38 cellular contexts compared by ENCODE assay signal in the genomic region with DNA sequence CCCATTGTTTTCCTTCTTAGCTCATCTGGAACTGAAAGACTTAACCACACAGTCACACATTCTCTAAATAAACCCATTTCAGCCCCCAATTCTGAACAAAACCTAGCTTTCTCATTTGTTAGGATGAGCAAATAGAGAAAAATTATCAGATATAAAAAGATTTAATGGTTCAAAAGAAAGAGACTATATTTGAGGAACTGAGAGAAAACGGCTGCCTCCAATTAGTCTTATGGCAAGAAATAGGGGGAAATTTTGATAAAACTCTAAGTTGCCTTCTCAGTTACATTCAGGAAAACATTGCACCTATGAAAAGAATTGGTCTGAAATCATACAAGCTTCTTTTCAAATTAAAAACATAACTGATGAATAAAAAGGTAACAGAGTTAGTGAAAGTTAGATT.
"Had no signal": no experiment of that assay in that cellular context is flagged by ENCODE, and none has a peak within 500 bp of the region (broad histone marks: within the 10 kb centered on the region; RNA-seq: fewer than 3 reads in every experiment).

No MANE protein-coding gene starts in this region.

- H3K36me3 ChIP-seq: adrenal gland, ascending aorta, brain microvascular endothelial cell, breast epithelium, cardiac muscle cell had no signal

- H3K27ac ChIP-seq: adrenal gland, ascending aorta, body of pancreas, brain microvascular endothelial cell, breast epithelium, cardiac muscle cell had no signal

- DNase-seq: activated effector memory CD4-positive, alpha-beta T cell treated with Interleukin-2 at 50 U/mL for 16 hours; activated gamma-delta T cell; activated gamma-delta T cell treated with Interleukin-2 at 50 U/mL for 16 hours; activated naive CD4-positive, alpha-beta T cell; activated naive CD4-positive, alpha-beta T cell treated with anti-CD3 and anti-CD28 coated beads for 36 hours; activated naive CD4-positive, alpha-beta T cell treated with anti-CD3 and anti-CD28 coated beads, Interleukin-2, amount 10 ng/mL, durations not matched to agents 7 days and 5 days; activated naive CD4-positive, alpha-beta T cell treated with anti-CD3 and anti-CD28 coated beads, Interleukin-2, amount 50 U/mL, for 16 hours; activated naive CD4-positive, alpha-beta T cell treated with Interleukin-2 at 50 U/mL for 16 hours; activated naive CD8-positive, alpha-beta T cell treated with anti-CD3 and anti-CD28 coated beads for 36 hours; activated naive CD8-positive, alpha-beta T cell treated with anti-CD3 and anti-CD28 coated beads, Interleukin-2, amount 10 ng/mL, durations not matched to agents 7 days and 5 days; activated naive CD8-positive, alpha-beta T cell treated with anti-CD3 and anti-CD28 coated beads, Interleukin-2, amount 50 U/mL, for 24 hours; activated T-cell treated with anti-CD3 and anti-CD28 coated beads, Interleukin-2, amount 50 U/mL, for 4 hours; activated T-cell treated with anti-CD3 and anti-CD28 coated beads, Interleukin-2, amount 50 U/mL, for 48 hours; activated T-cell treated with anti-CD3 and anti-CD28 coated beads, Interleukin-2, amount 50 U/mL, for 72 hours; adrenal gland; amniotic stem cell; amygdala; anterior cingulate cortex; aorta; body of pancreas; brain microvascular endothelial cell; caudate nucleus; central memory CD4-positive, alpha-beta T cell; cerebellar nuclear complex had no signal

- H3K4me3 ChIP-seq: adrenal gland, ascending aorta, body of pancreas, breast epithelium, cardiac muscle cell had no signal

- H3K4me1 Mint-ChIP-seq: activated naive CD4-positive, alpha-beta T cell treated with anti-CD3 and anti-CD28 coated beads, Interleukin-2, amount 10 ng/mL, durations not matched to agents 7 days and 5 days; activated naive CD4-positive, alpha-beta T cell treated with anti-CD3 and anti-CD28 coated beads, Interleukin-2, amount 50 U/mL, for 24 hours; activated naive CD8-positive, alpha-beta T cell treated with anti-CD3 and anti-CD28 coated beads for 36 hours; activated naive CD8-positive, alpha-beta T cell treated with anti-CD3 and anti-CD28 coated beads, Interleukin-2, amount 10 ng/mL, durations not matched to agents 7 days and 5 days; activated naive CD8-positive, alpha-beta T cell treated with anti-CD3 and anti-CD28 coated beads, Interleukin-2, amount 50 U/mL, for 24 hours; activated T-helper 17 cell treated with anti-CD3 and anti-CD28 coated beads, Interleukin-2, amount 50 U/mL, for 72 hours; central memory CD8-positive, alpha-beta T cell had no signal

- H3K9me3 ChIP-seq: adrenal gland, ascending aorta, body of pancreas, breast epithelium had no signal

- ATAC-seq: activated naive CD4-positive, alpha-beta T cell treated with anti-CD3 and anti-CD28 coated beads, Interleukin-2, amount 50 U/mL, for 72 hours; activated naive CD8-positive, alpha-beta T cell treated with anti-CD3 and anti-CD28 coated beads, Interleukin-2, amount 50 U/mL, for 24 hours; activated T-cell treated with anti-CD3 and anti-CD28 coated beads, Interleukin-2, amount 50 U/mL, for 4 hours; activated T-cell treated with anti-CD3 and anti-CD28 coated beads, Interleukin-2, amount 50 U/mL, for 72 hours; activated T-helper 17 cell treated with anti-CD3 and anti-CD28 coated beads, Interleukin-2, amount 50 U/mL, for 72 hours; body of pancreas had no signal

- H3K9me3 Mint-ChIP-seq: activated naive CD4-positive, alpha-beta T cell treated with anti-CD3 and anti-CD28 coated beads for 36 hours; activated naive CD4-positive, alpha-beta T cell treated with anti-CD3 and anti-CD28 coated beads, Interleukin-2, amount 10 ng/mL, durations not matched to agents 7 days and 5 days; activated naive CD4-positive, alpha-beta T cell treated with anti-CD3 and anti-CD28 coated beads, Interleukin-2, amount 50 U/mL, for 24 hours; activated naive CD4-positive, alpha-beta T cell treated with anti-CD3 and anti-CD28 coated beads, Interleukin-2, amount 50 U/mL, for 72 hours; activated naive CD8-positive, alpha-beta T cell treated with anti-CD3 and anti-CD28 coated beads for 36 hours; activated naive CD8-positive, alpha-beta T cell treated with anti-CD3 and anti-CD28 coated beads, Interleukin-2, amount 10 ng/mL, durations not matched to agents 7 days and 5 days; activated naive CD8-positive, alpha-beta T cell treated with anti-CD3 and anti-CD28 coated beads, Interleukin-2, amount 50 U/mL, for 24 hours; activated T-cell treated with anti-CD3 and anti-CD28 coated beads, Interleukin-2, amount 50 U/mL, for 4 hours; activated T-cell treated with anti-CD3 and anti-CD28 coated beads, Interleukin-2, amount 50 U/mL, for 72 hours; activated T-helper 1 cell treated with anti-CD3 and anti-CD28 coated beads, Interleukin-12 subunit alpha, Interleukin-12 subunit beta, Interleukin-2, Interleukin-4 antibody, amounts not matched to agents 30 ng/mL and 10 ng/mL and 1 ng/mL, durations not matched to agents 14 hours and 24 hours and 36 hours; activated T-helper 17 cell treated with anti-CD3 and anti-CD28 coated beads, Interleukin-2, amount 50 U/mL, for 72 hours; activated T-helper 2 cell treated with anti-CD3 and anti-CD28 coated beads, Interferon-gamma antibody, Interleukin-2, Interleukin-4, amounts not matched to agents 10 μg/mL and 5 μg/mL and 100 μg/mL, durations not matched to agents 14 hours and 24 hours and 36 hours; central memory CD8-positive, alpha-beta T cell had no signal

- H3K36me3 Mint-ChIP-seq: activated naive CD4-positive, alpha-beta T cell treated with anti-CD3 and anti-CD28 coated beads, Interleukin-2, amount 10 ng/mL, durations not matched to agents 7 days and 5 days; activated naive CD4-positive, alpha-beta T cell treated with anti-CD3 and anti-CD28 coated beads, Interleukin-2, amount 50 U/mL, for 24 hours; activated naive CD4-positive, alpha-beta T cell treated with anti-CD3 and anti-CD28 coated beads, Interleukin-2, amount 50 U/mL, for 72 hours; activated naive CD8-positive, alpha-beta T cell; activated naive CD8-positive, alpha-beta T cell treated with anti-CD3 and anti-CD28 coated beads for 36 hours; activated naive CD8-positive, alpha-beta T cell treated with anti-CD3 and anti-CD28 coated beads, Interleukin-2, amount 10 ng/mL, durations not matched to agents 7 days and 5 days; brain had no signal

- H3K4me1 ChIP-seq: adrenal gland, ascending aorta, breast epithelium had no signal

- H3K27me3 ChIP-seq: adrenal gland, ascending aorta, body of pancreas, breast epithelium, cardiac muscle cell had no signal

- H3K27me3 Mint-ChIP-seq: activated naive CD4-positive, alpha-beta T cell treated with anti-CD3 and anti-CD28 coated beads, Interleukin-2, amount 10 ng/mL, durations not matched to agents 7 days and 5 days; activated naive CD4-positive, alpha-beta T cell treated with anti-CD3 and anti-CD28 coated beads, Interleukin-2, amount 50 U/mL, for 24 hours; activated naive CD8-positive, alpha-beta T cell had no signal

- H3K4me3 Mint-ChIP-seq: activated naive CD4-positive, alpha-beta T cell treated with anti-CD3 and anti-CD28 coated beads for 36 hours; activated naive CD4-positive, alpha-beta T cell treated with anti-CD3 and anti-CD28 coated beads, Interleukin-2, amount 10 ng/mL, durations not matched to agents 7 days and 5 days; activated naive CD4-positive, alpha-beta T cell treated with anti-CD3 and anti-CD28 coated beads, Interleukin-2, amount 50 U/mL, for 24 hours; activated naive CD8-positive, alpha-beta T cell; activated naive CD8-positive, alpha-beta T cell treated with anti-CD3 and anti-CD28 coated beads for 36 hours; activated naive CD8-positive, alpha-beta T cell treated with anti-CD3 and anti-CD28 coated beads, Interleukin-2, amount 10 ng/mL, durations not matched to agents 7 days and 5 days; activated naive CD8-positive, alpha-beta T cell treated with anti-CD3 and anti-CD28 coated beads, Interleukin-2, amount 50 U/mL, for 24 hours; activated T-cell treated with anti-CD3 and anti-CD28 coated beads, Interleukin-2, amount 50 U/mL, for 4 hours; activated T-cell treated with anti-CD3 and anti-CD28 coated beads, Interleukin-2, amount 50 U/mL, for 72 hours; activated T-helper 1 cell treated with anti-CD3 and anti-CD28 coated beads, Interleukin-12 subunit alpha, Interleukin-12 subunit beta, Interleukin-2, Interleukin-4 antibody, amounts not matched to agents 30 ng/mL and 10 ng/mL and 1 ng/mL, durations not matched to agents 14 hours and 24 hours and 36 hours; activated T-helper 17 cell treated with anti-CD3 and anti-CD28 coated beads, Interleukin-2, amount 50 U/mL, for 72 hours; brain; central memory CD8-positive, alpha-beta T cell had no signal

- H3K27ac Mint-ChIP-seq: activated naive CD4-positive, alpha-beta T cell treated with anti-CD3 and anti-CD28 coated beads for 36 hours; activated naive CD4-positive, alpha-beta T cell treated with anti-CD3 and anti-CD28 coated beads, Interleukin-2, amount 10 ng/mL, durations not matched to agents 7 days and 5 days; activated naive CD4-positive, alpha-beta T cell treated with anti-CD3 and anti-CD28 coated beads, Interleukin-2, amount 50 U/mL, for 24 hours; activated naive CD4-positive, alpha-beta T cell treated with anti-CD3 and anti-CD28 coated beads, Interleukin-2, amount 50 U/mL, for 72 hours; activated naive CD8-positive, alpha-beta T cell; activated naive CD8-positive, alpha-beta T cell treated with anti-CD3 and anti-CD28 coated beads for 36 hours; activated naive CD8-positive, alpha-beta T cell treated with anti-CD3 and anti-CD28 coated beads, Interleukin-2, amount 10 ng/mL, durations not matched to agents 7 days and 5 days; activated naive CD8-positive, alpha-beta T cell treated with anti-CD3 and anti-CD28 coated beads, Interleukin-2, amount 50 U/mL, for 24 hours; activated T-cell treated with anti-CD3 and anti-CD28 coated beads, Interleukin-2, amount 50 U/mL, for 72 hours; activated T-helper 1 cell treated with anti-CD3 and anti-CD28 coated beads, Interleukin-12 subunit alpha, Interleukin-12 subunit beta, Interleukin-2, Interleukin-4 antibody, amounts not matched to agents 30 ng/mL and 10 ng/mL and 1 ng/mL, durations not matched to agents 14 hours and 24 hours and 36 hours; activated T-helper 17 cell treated with anti-CD3 and anti-CD28 coated beads, Interleukin-2, amount 50 U/mL, for 72 hours; activated T-helper 2 cell treated with anti-CD3 and anti-CD28 coated beads, Interferon-gamma antibody, Interleukin-2, Interleukin-4, amounts not matched to agents 10 μg/mL and 5 μg/mL and 100 μg/mL, durations not matched to agents 14 hours and 24 hours and 36 hours; brain had no signal

- FAIRE-seq: astrocyte, bronchial epithelial cell, colon had no signal
